13 cellular contexts compared by ENCODE assay signal in genomic region chr1:205066221-205066818, GRCh38. TPM values are rescaled to one million over a fixed set of nuclear protein-coding genes. Genes with fewer than 3 reads are reported as not detected.
A peak's percentile ranks its signal among the peaks of the same experiment; 100 is the strongest.
DNase-seq lines count a peak whose midpoint lies in the region; ATAC-seq, FAIRE-seq and TF ChIP-seq lines count a peak whose summit lies in the region.
"Had no signal": no experiment of that assay in that cellular context is flagged by ENCODE, and none has a peak within 500 bp of the region (broad histone marks: within the 10 kb centered on the region; RNA-seq: fewer than 3 reads in every experiment).

No MANE protein-coding gene starts in this region.

- H3K27ac ChIP-seq in WERI-Rb-1 (no peak overlapping the region), keratinocyte (ENCODE audit: control insufficient read depth, insufficient read depth, low read length) (no peak overlapping the region), caudate nucleus (ENCODE audit: low read depth, low read length) (no peak overlapping the region)

- peaks cover 34% of the 10 kb centered on the region for H3K27me3 Mint-ChIP-seq in HFFc6 (ENCODE audit: insufficient read depth)
- H3K27me3 Mint-ChIP-seq: stimulated activated memory B cell treated with anti-CD40 and anti-IgM and Interleukin-4, amounts not matched to agents 10 μg/mL and 1 μg/mL and 100 μg/mL, for 72 hours had no signal

- dilution Hi-C loops in keratinocyte (cut with MboI; ENCODE audit: extremely low pct_ligation_motif_present, low sequenced_read_pairs), result no loop called here

- no peaks in the 10 kb centered on the region for H4K20me1 ChIP-seq in keratinocyte (ENCODE audit: control insufficient read depth, extremely low read depth, insufficient read depth, low read length)

- no peak overlapping the region for H3K27ac Mint-ChIP-seq in HFFc6
- H3K27ac Mint-ChIP-seq: stimulated activated memory B cell treated with anti-CD40 and anti-IgM and Interleukin-4, amounts not matched to agents 10 μg/mL and 1 μg/mL and 100 μg/mL, for 72 hours had no signal

- 0 out of 2 replicates have a peak, but pooled peaks have one; percentile 9 for TF ChIP-seq CTCF in HFFc6 (IDR thresholded peaks at IDR 0.05)
- TF ChIP-seq CTCF in WERI-Rb-1 (IDR thresholded peaks at IDR 0.05; ENCODE audit: low read depth, low read length), result peak; percentile 74
- peak in 2 of 3 experiments; percentile 47 to 52 for TF ChIP-seq CTCF in keratinocyte (optimal IDR thresholded peaks at IDR 0.05 in 1 of 3, IDR thresholded peaks at IDR 0.05 in 1 of 3, conservative IDR thresholded peaks at IDR 0.05 in 1 of 3; ENCODE audit: extremely low read depth in 1 of 3, insufficient read depth in 2 of 3, low read length in 3 of 3)

- H3K9me3 ChIP-seq in WERI-Rb-1 (ENCODE audit: severe bottlenecking) (no peaks in the 10 kb centered on the region), keratinocyte (ENCODE audit: control insufficient read depth, low read depth, low read length) (no peaks in the 10 kb centered on the region)

- no peaks in the 10 kb centered on the region for H3K4me1 Mint-ChIP-seq in HFFc6 (ENCODE audit: low read depth)

- H3K4me3 ChIP-seq in WERI-Rb-1 (ENCODE audit: low read depth, low read length) (no peak overlapping the region), keratinocyte (ENCODE audit: control insufficient read depth in 2 of 3, extremely low read depth in 1 of 3, insufficient read depth in 2 of 3, low read depth in 1 of 3, low read length in 3 of 3) (no peak overlapping the region)

- no peaks in the 10 kb centered on the region for H3K9me3 Mint-ChIP-seq in HFFc6
- H3K9me3 Mint-ChIP-seq: central memory CD8-positive, alpha-beta T cell; stimulated activated memory B cell treated with anti-CD40 and anti-IgM and Interleukin-4, amounts not matched to agents 10 μg/mL and 1 μg/mL and 100 μg/mL, for 72 hours had no signal

- DNase-seq in A172 (ENCODE audit: low spot score) (peak; percentile 26), HFFc6 (no peak), WERI-Rb-1 (peak; percentile 41), keratinocyte (ENCODE audit: low read depth, low spot score) (no peak), NOMO-1 treated with DMSO at 0.1 percent for 48 hours (lab: John Stamatoyannopoulos, UW; ENCODE audit: unreplicated experiment) (no peak), caudate nucleus (lab: John Stamatoyannopoulos, UW) (no peak)
- DNase-seq: activated CD4-positive, alpha-beta T cell treated with anti-CD3 and anti-CD28 coated beads, Interleukin-2, amount 50 U/mL, for 4 hours; activated effector memory CD4-positive, alpha-beta T cell treated with Interleukin-2 at 50 U/mL for 16 hours; stimulated activated CD4-positive, alpha-beta T cell treated with anti-CD3 and anti-CD28 coated beads, Interleukin-4, amount 100 ng/mL, for 1 hour had no signal

- H3K36me3 ChIP-seq in WERI-Rb-1 (no peaks in the 10 kb centered on the region), keratinocyte (ENCODE audit: control insufficient read depth in 2 of 2, extremely low read depth in 1 of 2, insufficient read depth in 2 of 2, low read length in 2 of 2) (no peaks in the 10 kb centered on the region)

- no peak overlapping the region for H3K4me2 ChIP-seq in keratinocyte (ENCODE audit: control insufficient read depth, extremely low read depth, insufficient read depth, low read depth, low read length)

- no peak overlapping the region for H3K9ac ChIP-seq in keratinocyte (ENCODE audit: control insufficient read depth, extremely low read depth, insufficient read depth, low read length)

- no peaks in the 10 kb centered on the region for H3K79me2 ChIP-seq in keratinocyte (ENCODE audit: control insufficient read depth, insufficient read depth, low read length)

- no peaks in the 10 kb centered on the region for H3K9me1 ChIP-seq in keratinocyte (ENCODE audit: control insufficient read depth, extremely low read depth, insufficient read depth, low read length)

- no peaks in the 10 kb centered on the region for H3K27me3 ChIP-seq in WERI-Rb-1 (ENCODE audit: insufficient read depth, low read depth, severe bottlenecking)
- H3K27me3 ChIP-seq in keratinocyte (ENCODE audit: control insufficient read depth, extremely low read depth, insufficient read depth, low read length), result no peaks in the 10 kb centered on the region

- no peak for FAIRE-seq in keratinocyte (lab: Jason Lieb, UNC)

- ATAC-seq in GM21619 (IDR thresholded peaks at IDR 0.05; ENCODE audit: unreplicated experiment) (no peak), HG02610 (IDR thresholded peaks at IDR 0.05; ENCODE audit: unreplicated experiment) (no peak)
- ATAC-seq: stimulated activated memory B cell treated with anti-CD40 and anti-IgM and Interleukin-4, amounts not matched to agents 10 μg/mL and 1 μg/mL and 100 μg/mL, for 72 hours had no signal

- H3K36me3 Mint-ChIP-seq in HFFc6 (ENCODE audit: low read depth), result no peaks in the 10 kb centered on the region
- H3K36me3 Mint-ChIP-seq: stimulated activated memory B cell treated with anti-CD40 and anti-IgM and Interleukin-4, amounts not matched to agents 10 μg/mL and 1 μg/mL and 100 μg/mL, for 72 hours had no signal

- H3K4me3 Mint-ChIP-seq in HFFc6, result no peak overlapping the region
- H3K4me3 Mint-ChIP-seq: central memory CD8-positive, alpha-beta T cell; stimulated activated memory B cell treated with anti-CD40 and anti-IgM and Interleukin-4, amounts not matched to agents 10 μg/mL and 1 μg/mL and 100 μg/mL, for 72 hours had no signal

- no peaks in the 10 kb centered on the region for H3K4me1 ChIP-seq in keratinocyte (ENCODE audit: control insufficient read depth, extremely low read depth, insufficient read depth, low read length)

- no peak overlapping the region for H2AFZ ChIP-seq in keratinocyte (ENCODE audit: control insufficient read depth, low read length)

RNA-seq across cellular contexts. Expression of gene TMEM81, which starts 17.9 kb away (rescaled TPM):
- total RNA-seq in A172 (2014; rRNA removed; shearing (Covaris generic)), result 1.3 and 3.1 TPM in 2 replicates
- 1 to 10 TPM; 1.4 to 2.3 (median 1.7) TPM for total RNA-seq in HFFc6 (2021; fragmentation: NEBNext Ultra II Directional; extraction: Animal tissue kit (Norgen Biotek cat#: 25700))
- polyA plus RNA-seq in keratinocyte, result 1.4 to 1.7 TPM (median 1.6 TPM) in 3 replicates
- polyA plus RNA-seq in keratinocyte (2011; ENCODE audit: low read depth), result 0.86 TPM
- polyA plus RNA-seq in keratinocyte (2011; cell fraction: cytosol; rRNA removed), result 0.99 and 1.3 TPM in 2 replicates
- polyA plus RNA-seq in keratinocyte (2011; cell fraction: nucleus; rRNA removed), result 3.7 and 3.9 TPM in 2 replicates
- 1.5 and 3.6 TPM in 2 replicates for polyA plus RNA-seq in keratinocyte (2012; ENCODE audit: low replicate concordance)
- 0.23 to 4.6 TPM (median 2.4 TPM) in 3 replicates for polyA minus RNA-seq in keratinocyte
- polyA minus RNA-seq in keratinocyte (2011; cell fraction: cytosol; rRNA and poly(A)+ RNA removed), result not detected
- 1.5 and 2.4 TPM in 2 replicates for polyA minus RNA-seq in keratinocyte (2011; cell fraction: nucleus; rRNA and poly(A)+ RNA removed)

RNA-seq across cellular contexts. Expression of gene CNTN2, which starts 23.3 kb away (rescaled TPM):
- total RNA-seq in A172 (2014; rRNA removed; shearing (Covaris generic)), result 1.8 TPM in 1 of 2 replicates, not detected in the other
- not detected for total RNA-seq in HFFc6 (2021; fragmentation: NEBNext Ultra II Directional; extraction: Animal tissue kit (Norgen Biotek cat#: 25700))
- polyA plus RNA-seq in keratinocyte, result not detected in 3 replicates
- not detected for polyA plus RNA-seq in keratinocyte (2011; ENCODE audit: low read depth)
- not detected in 2 replicates for polyA plus RNA-seq in keratinocyte (2011; cell fraction: cytosol; rRNA removed)
- 0.05 TPM in 1 of 2 replicates, not detected in the other for polyA plus RNA-seq in keratinocyte (2011; cell fraction: nucleus; rRNA removed)
- 0.34 TPM in 1 of 2 replicates, not detected in the other for polyA plus RNA-seq in keratinocyte (2012; ENCODE audit: low replicate concordance)
- not detected in 3 replicates for polyA minus RNA-seq in keratinocyte
- polyA minus RNA-seq in keratinocyte (2011; cell fraction: cytosol; rRNA and poly(A)+ RNA removed), result not detected
- 0.11 and 0.23 TPM in 2 replicates for polyA minus RNA-seq in keratinocyte (2011; cell fraction: nucleus; rRNA and poly(A)+ RNA removed)

RNA-seq across cellular contexts. Expression of gene RBBP5, which starts 55.5 kb away (rescaled TPM):
- total RNA-seq in A172 (2014; rRNA removed; shearing (Covaris generic)), result 30.7 and 37.9 TPM in 2 replicates
- total RNA-seq in HFFc6 (2021; fragmentation: NEBNext Ultra II Directional; extraction: Animal tissue kit (Norgen Biotek cat#: 25700)), result 10 to 100 TPM; 13.6 to 16.2 (median 15.8) TPM
- 8.8 to 12.3 TPM (median 11.1 TPM) in 3 replicates for polyA plus RNA-seq in keratinocyte
- 8.8 TPM for polyA plus RNA-seq in keratinocyte (2011; ENCODE audit: low read depth)
- polyA plus RNA-seq in keratinocyte (2011; cell fraction: cytosol; rRNA removed), result 6.0 and 10.0 TPM in 2 replicates
- polyA plus RNA-seq in keratinocyte (2011; cell fraction: nucleus; rRNA removed), result 8.2 and 11.1 TPM in 2 replicates
- polyA plus RNA-seq in keratinocyte (2012; ENCODE audit: low replicate concordance), result 8.3 TPM in 2 replicates
- polyA minus RNA-seq in keratinocyte, result 4.3 to 35.3 TPM (median 14.1 TPM) in 3 replicates
- 13.8 TPM for polyA minus RNA-seq in keratinocyte (2011; cell fraction: cytosol; rRNA and poly(A)+ RNA removed)
- polyA minus RNA-seq in keratinocyte (2011; cell fraction: nucleus; rRNA and poly(A)+ RNA removed), result 10.4 and 16.1 TPM in 2 replicates

Comparison
In these comparisons a context has a peak if more than half of its experiments do, and no peak if none do; other contexts are left out.
1. DNase-seq: peak in A172 (single experiment) and WERI-Rb-1 (single experiment); none in HFFc6 (single experiment), keratinocyte (single experiment), NOMO-1 treated with DMSO at 0.1 percent for 48 hours (single experiment) and caudate nucleus (0 of 61).
2. CTCF ChIP-seq: peak in every context shown above with its lines; median percentile 74 in WERI-Rb-1; 50 in keratinocyte; 9 in HFFc6.